In the genomic region with DNA sequence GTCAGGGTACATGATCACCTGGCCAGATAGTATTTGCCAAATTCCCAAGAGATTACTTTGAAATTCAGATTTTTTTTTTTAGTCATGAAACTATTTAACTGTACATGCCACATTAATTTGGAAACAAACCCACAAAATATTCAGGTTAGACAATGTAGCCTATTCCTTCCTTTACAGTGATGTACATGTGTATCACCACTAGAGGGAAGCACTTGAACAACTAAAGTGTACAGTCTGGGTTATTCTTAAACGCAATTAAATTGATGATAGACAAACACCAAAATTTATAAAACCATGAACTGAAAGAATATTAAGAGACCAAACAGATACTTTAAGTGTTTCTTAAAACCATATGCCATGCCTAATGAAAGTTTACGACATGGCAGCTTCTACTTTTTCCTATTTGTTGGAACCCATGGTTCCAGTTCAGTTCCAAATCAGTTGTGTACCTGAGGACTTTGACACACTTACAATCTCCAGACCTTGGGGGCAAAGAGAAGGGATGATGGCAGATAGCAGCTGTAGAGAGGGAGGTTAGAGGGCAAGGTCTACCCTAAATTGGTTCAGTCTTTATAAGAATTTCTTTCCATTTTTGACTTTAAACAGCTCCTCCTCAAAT, we compare ENCODE assay signal across 8 cellular contexts. TPM values are rescaled to one million over a fixed set of nuclear protein-coding genes. Genes with fewer than 3 reads are reported as not detected.
DNase-seq lines count a peak whose midpoint lies in the region; ATAC-seq and TF ChIP-seq lines count a peak whose summit lies in the region.

No MANE protein-coding gene starts in this region.

- H3K4me1 ChIP-seq in breast epithelium (no peaks in the 10 kb centered on the region), transverse colon (peaks cover 0 to 14% (median 8%) of the 10 kb centered on the region in 4 donors)
- no peaks in the 10 kb centered on the region for H3K4me1 ChIP-seq in effector memory CD4-positive, alpha-beta T cell (ENCODE audit: control insufficient read depth, insufficient read depth, low read length, poor library complexity, severe bottlenecking)

- H3K9me3 ChIP-seq in breast epithelium (no peaks in the 10 kb centered on the region), transverse colon (no peaks in the 10 kb centered on the region)
- H3K9me3 ChIP-seq in effector memory CD4-positive, alpha-beta T cell (ENCODE audit: control insufficient read depth, low read length): no peaks in the 10 kb centered on the region

- in situ Hi-C loops in transverse colon (cut with MboI; ENCODE audit: low pct_ligation_motif_present in 1 of 4, low pct_unique_long_range_greater_than_20kb in 1 of 4, low sequenced_read_pairs in 3 of 4): loop anchor here (10.0 kb wide), 3 partner anchors 182 to 582 kb away; no protein-coding TSS in a partner anchor

- H3K4me3 ChIP-seq in breast epithelium: no peak overlapping the region
- H3K4me3 ChIP-seq in transverse colon: no peak overlapping the region
- no peak overlapping the region for H3K4me3 ChIP-seq in effector memory CD4-positive, alpha-beta T cell (ENCODE audit: insufficient read depth, low read depth, low read length, poor library complexity, severe bottlenecking)

- H3K36me3 ChIP-seq in breast epithelium: no peaks in the 10 kb centered on the region
- no peaks in the 10 kb centered on the region for H3K36me3 ChIP-seq in transverse colon
- H3K36me3 ChIP-seq in effector memory CD4-positive, alpha-beta T cell (ENCODE audit: control insufficient read depth, insufficient read depth, low read length): no peaks in the 10 kb centered on the region

- H3K27ac ChIP-seq in breast epithelium (no peak overlapping the region), transverse colon (no peak overlapping the region)
- no peak overlapping the region for H3K27ac ChIP-seq in effector memory CD4-positive, alpha-beta T cell (ENCODE audit: insufficient read depth, low read length, poor library complexity, severe bottlenecking)

- DNase-seq in DMS79 (lab: John Stamatoyannopoulos, UW) (peak; percentile 6), NCI-H526 treated with DMSO at 0.1 percent for 48 hours (lab: John Stamatoyannopoulos, UW) (peak; percentile 28), breast epithelium (ENCODE audit: low spot score in 2 of 2) (no peak), kidney glomerular epithelial cell (lab: John Stamatoyannopoulos, UW) (peak; percentile 13), transverse colon (no peak)
- DNase-seq in effector memory CD4-positive, alpha-beta T cell: no peak

- TF ChIP-seq CTCF in breast epithelium (IDR thresholded peaks at IDR 0.05) (peak; percentile 26 to 70 (median 30)), transverse colon (IDR thresholded peaks at IDR 0.05) (peak; percentile 61 to 81 (median 64))

- intact Hi-C loops in breast epithelium (cut with DNase I; ENCODE audit: low total_unique reads) (no loop called here), transverse colon (cut with DNase I; ENCODE audit: low total_unique reads) (no loop called here)

- TF ChIP-seq EP300 in transverse colon (IDR thresholded peaks at IDR 0.05; ENCODE audit: low read depth): no peak

- ATAC-seq in GM19395 (IDR thresholded peaks at IDR 0.05; ENCODE audit: unreplicated experiment): peak; percentile 90
- peak; percentile 81 for ATAC-seq in HG03175 (IDR thresholded peaks at IDR 0.05; ENCODE audit: unreplicated experiment)

- TF ChIP-seq POLR2A in breast epithelium (IDR thresholded peaks at IDR 0.05): no peak
- no peak for TF ChIP-seq POLR2A in transverse colon (IDR thresholded peaks at IDR 0.05)

- H3K27me3 ChIP-seq in breast epithelium (no peaks in the 10 kb centered on the region), transverse colon (no peaks in the 10 kb centered on the region)
- H3K27me3 ChIP-seq in effector memory CD4-positive, alpha-beta T cell (replicated peaks; ENCODE audit: control insufficient read depth, insufficient read depth, low read length, poor library complexity, severe bottlenecking): no peaks in the 10 kb centered on the region

- 25 to 28% methylated on average over 2 of the region's 2 CpGs for WGBS in transverse colon (ENCODE audit: low coverage in 1 of 2), 2 donors

RNA-seq across cellular contexts. Expression of gene TNFSF13B, which starts 52.8 kb away (rescaled TPM):
- total RNA-seq in breast epithelium: 1 to 10 TPM; 3.2 to 4.5 (median 3.9) TPM
- 1 to 10 TPM in 2 of 4 donors, not detected in 2; 1.1 to 7.1 TPM for total RNA-seq in transverse colon

Comparison
In these comparisons a context has a peak if more than half of its experiments do, and no peak if none do; other contexts are left out.
1. DNase-seq: peak in DMS79 (single experiment), NCI-H526 treated with DMSO at 0.1 percent for 48 hours (single experiment) and kidney glomerular epithelial cell (single experiment); none in breast epithelium (0 of 2), transverse colon (single experiment) and effector memory CD4-positive, alpha-beta T cell (0 of 3).